ENCODE assay signal across 13 cellular contexts in genomic region chr20:63120286-63121090, GRCh38.
DNase-seq lines count a peak whose midpoint lies in the region; ATAC-seq and TF ChIP-seq lines count a peak whose summit lies in the region.
"Had no signal": no experiment of that assay in that cellular context is flagged by ENCODE, and none has a peak within 500 bp of the region (broad histone marks: within the 10 kb centered on the region; RNA-seq: fewer than 3 reads in every experiment).

No MANE protein-coding gene starts in this region.

- H3K9me3 Mint-ChIP-seq in natural killer cell treated with Interleukin-12 subunit alpha and Interleukin-12 subunit beta and Interleukin-15 and Interleukin-18, amount 100 ng/mL, for 72 hours, result no peaks in the 10 kb centered on the region
- H3K9me3 Mint-ChIP-seq in natural killer cell, result no peaks in the 10 kb centered on the region
- H3K9me3 Mint-ChIP-seq in activated CD4-positive, alpha-beta T cell treated with anti-CD3 and anti-CD28 coated beads, Interleukin-2, amount 10 ng/mL, durations not matched to agents 24 days and 14 days, result no peaks in the 10 kb centered on the region

- no peaks in the 10 kb centered on the region for H3K4me1 ChIP-seq in mucosa of descending colon (ENCODE audit: low read depth)

- H3K27me3 Mint-ChIP-seq in natural killer cell treated with Interleukin-12 subunit alpha and Interleukin-12 subunit beta and Interleukin-15 and Interleukin-18, amount 100 ng/mL, for 72 hours, result peaks cover 11 to 15% of the 10 kb centered on the region in 2 donors
- peaks cover 15 to 18% of the 10 kb centered on the region in 2 donors for H3K27me3 Mint-ChIP-seq in natural killer cell (ENCODE audit: low read depth in 2 of 2)
- H3K27me3 Mint-ChIP-seq in activated CD4-positive, alpha-beta T cell treated with anti-CD3 and anti-CD28 coated beads, Interleukin-2, amount 10 ng/mL, durations not matched to agents 24 days and 14 days, result no peaks in the 10 kb centered on the region

- DNase-seq in natural killer cell treated with Interleukin-12 subunit alpha and Interleukin-12 subunit beta and Interleukin-15 and Interleukin-18, amount 100 ng/mL, for 72 hours (ENCODE audit: low spot score), result peak; percentile 42
- no peak for DNase-seq in natural killer cell
- peak; percentile 6 for DNase-seq in left cardiac atrium
- peak in 2 of 3 donors; percentile 10 to 25 for DNase-seq in mucosa of descending colon
- no peak for DNase-seq in NCI-H1092 (lab: John Stamatoyannopoulos, UW)
- no peak for DNase-seq in activated CD4-positive, alpha-beta T cell treated with anti-CD3 and anti-CD28 coated beads, Interleukin-2, amount 10 ng/mL, durations not matched to agents 24 days and 14 days
- DNase-seq: ACHN, NCI-H1417 treated with DMSO at 0.1 percent for 48 hours, NCI-H187 treated with DMSO at 0.1 percent for 48 hours, NCI-H526 treated with DMSO at 0.1 percent for 48 hours, SHP77 treated with DMSO at 0.1 percent for 48 hours had no signal

- no peaks in the 10 kb centered on the region for H3K36me3 Mint-ChIP-seq in natural killer cell treated with Interleukin-12 subunit alpha and Interleukin-12 subunit beta and Interleukin-15 and Interleukin-18, amount 100 ng/mL, for 72 hours
- no peaks in the 10 kb centered on the region for H3K36me3 Mint-ChIP-seq in natural killer cell
- H3K36me3 Mint-ChIP-seq in activated CD4-positive, alpha-beta T cell treated with anti-CD3 and anti-CD28 coated beads, Interleukin-2, amount 10 ng/mL, durations not matched to agents 24 days and 14 days (ENCODE audit: low read depth), result no peaks in the 10 kb centered on the region

- TF ChIP-seq CTCF in natural killer cell (IDR thresholded peaks at IDR 0.05) (no peak), mucosa of descending colon (IDR thresholded peaks at IDR 0.05) (no peak)

- intact Hi-C loops in natural killer cell (cut with micrococcal nuclease), result no loop called here
- intact Hi-C loops in left cardiac atrium (cut with DNase I), result no loop called here
- intact Hi-C loops in mucosa of descending colon (cut with DNase I, micrococcal nuclease), result no loop called here
- intact Hi-C loops in activated CD4-positive, alpha-beta T cell treated with anti-CD3 and anti-CD28 coated beads, Interleukin-2, amount 10 ng/mL, durations not matched to agents 24 days and 14 days (cut with micrococcal nuclease), result no loop called here

- no peaks in the 10 kb centered on the region for H3K36me3 ChIP-seq in mucosa of descending colon (ENCODE audit: low read depth)

- H3K4me3 ChIP-seq in mucosa of descending colon, result no peak overlapping the region

- no peak overlapping the region for H3K4me3 Mint-ChIP-seq in natural killer cell treated with Interleukin-12 subunit alpha and Interleukin-12 subunit beta and Interleukin-15 and Interleukin-18, amount 100 ng/mL, for 72 hours
- no peak overlapping the region for H3K4me3 Mint-ChIP-seq in natural killer cell
- no peak overlapping the region for H3K4me3 Mint-ChIP-seq in activated CD4-positive, alpha-beta T cell treated with anti-CD3 and anti-CD28 coated beads, Interleukin-2, amount 10 ng/mL, durations not matched to agents 24 days and 14 days

- ATAC-seq in natural killer cell treated with Interleukin-12 subunit alpha and Interleukin-12 subunit beta and Interleukin-15 and Interleukin-18, amount 100 ng/mL, for 72 hours, result no peak
- ATAC-seq in natural killer cell, result no peak
- ATAC-seq in left cardiac atrium, result no peak
- no peak for ATAC-seq in mucosa of descending colon
- no peak for ATAC-seq in GM18519 (IDR thresholded peaks at IDR 0.05; ENCODE audit: low FRiP score, unreplicated experiment)
- ATAC-seq: SK-N-SH treated with all-trans-retinoic acid at 6 μM for 48 hours had no signal

- H3K9me3 ChIP-seq in mucosa of descending colon, result no peaks in the 10 kb centered on the region

- H3K4me1 Mint-ChIP-seq in natural killer cell treated with Interleukin-12 subunit alpha and Interleukin-12 subunit beta and Interleukin-15 and Interleukin-18, amount 100 ng/mL, for 72 hours (ENCODE audit: low read depth in 2 of 2), result no peaks in the 10 kb centered on the region
- H3K4me1 Mint-ChIP-seq in natural killer cell, result peaks cover 0 to 4% of the 10 kb centered on the region in 2 donors
- no peaks in the 10 kb centered on the region for H3K4me1 Mint-ChIP-seq in activated CD4-positive, alpha-beta T cell treated with anti-CD3 and anti-CD28 coated beads, Interleukin-2, amount 10 ng/mL, durations not matched to agents 24 days and 14 days

- no peak overlapping the region for H3K27ac Mint-ChIP-seq in natural killer cell treated with Interleukin-12 subunit alpha and Interleukin-12 subunit beta and Interleukin-15 and Interleukin-18, amount 100 ng/mL, for 72 hours
- H3K27ac Mint-ChIP-seq in natural killer cell, result no peak overlapping the region
- no peak overlapping the region for H3K27ac Mint-ChIP-seq in activated CD4-positive, alpha-beta T cell treated with anti-CD3 and anti-CD28 coated beads, Interleukin-2, amount 10 ng/mL, durations not matched to agents 24 days and 14 days

Comparison
In these comparisons a context has a peak if more than half of its experiments do, and no peak if none do; other contexts are left out.
1. DNase-seq: peak in natural killer cell treated with Interleukin-12 subunit alpha and Interleukin-12 subunit beta and Interleukin-15 and Interleukin-18, amount 100 ng/mL, for 72 hours (single experiment), left cardiac atrium (single experiment) and mucosa of descending colon (2 of 3); none in natural killer cell (single experiment), NCI-H1092 (single experiment) and activated CD4-positive, alpha-beta T cell treated with anti-CD3 and anti-CD28 coated beads, Interleukin-2, amount 10 ng/mL, durations not matched to agents 24 days and 14 days (single experiment).